In the genomic region with DNA sequence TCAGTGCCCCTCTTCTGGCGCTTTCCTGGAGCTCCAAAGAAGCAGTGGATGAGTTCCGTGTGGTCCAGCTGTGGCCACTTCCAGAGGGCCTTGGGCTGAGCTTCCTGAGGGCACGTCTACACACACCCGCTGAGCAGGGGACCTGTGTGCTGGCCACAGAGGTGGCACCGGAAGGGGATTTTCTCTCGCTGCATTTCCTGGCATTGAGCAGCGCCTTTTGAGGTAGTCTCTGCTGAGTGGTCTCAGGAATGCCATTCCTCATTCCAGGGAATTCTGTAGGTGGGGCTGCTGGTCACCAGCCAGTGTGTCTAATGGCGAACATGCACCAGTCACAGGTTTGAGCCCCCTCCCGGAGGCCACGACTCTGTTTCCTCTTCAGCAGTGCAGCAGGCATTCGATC, we compare ENCODE assay signal across 12 cellular contexts. TPM values are rescaled to one million over a fixed set of nuclear protein-coding genes. Genes with fewer than 3 reads are reported as not detected.
DNase-seq lines count a peak whose midpoint lies in the region; ATAC-seq and TF ChIP-seq lines count a peak whose summit lies in the region.
"Had no signal": no experiment of that assay in that cellular context is flagged by ENCODE, and none has a peak within 500 bp of the region (broad histone marks: within the 10 kb centered on the region; RNA-seq: fewer than 3 reads in every experiment).

No MANE protein-coding gene starts in this region.

- H3K27ac ChIP-seq in heart left ventricle, result peak overlapping the region in 10 of 12 donors; percentile 9 to 67 (median 33)

- no peak overlapping the region for H3K27ac Mint-ChIP-seq in stimulated activated effector memory CD8-positive, alpha-beta T cell treated with anti-CD3 and anti-CD28 coated beads, Interleukin-12 subunit alpha, Interleukin-12 subunit beta, amount 100 ng/mL, for 72 hours

- H3K27me3 ChIP-seq in heart left ventricle, result no peaks in the 10 kb centered on the region

- no peaks in the 10 kb centered on the region for H3K9me3 ChIP-seq in heart left ventricle

- intact Hi-C loops in heart left ventricle (cut with DNase I) (no loop called here), sciatic nerve (cut with DNase I) (no loop called here)

- ATAC-seq in heart left ventricle (peak in 1 of 4 donors; percentile 16), sciatic nerve (no peak), HG03521 (IDR thresholded peaks at IDR 0.05; ENCODE audit: unreplicated experiment) (no peak)
- no peak for ATAC-seq in stimulated activated effector memory CD8-positive, alpha-beta T cell treated with anti-CD3 and anti-CD28 coated beads, Interleukin-12 subunit alpha, Interleukin-12 subunit beta, amount 100 ng/mL, for 72 hours

- no peak overlapping the region for H3K4me3 Mint-ChIP-seq in stimulated activated effector memory CD8-positive, alpha-beta T cell treated with anti-CD3 and anti-CD28 coated beads, Interleukin-12 subunit alpha, Interleukin-12 subunit beta, amount 100 ng/mL, for 72 hours

- DNase-seq in Caki2 (ENCODE audit: low read depth), result peak; percentile 79
- DNase-seq in SW480 (ENCODE audit: low spot score), result peak; percentile 63
- DNase-seq in heart left ventricle, result no peak
- peak; percentile 54 for DNase-seq in sciatic nerve (ENCODE audit: low spot score)
- no peak for DNase-seq in NCI-H1417 treated with DMSO at 0.1 percent for 48 hours (lab: John Stamatoyannopoulos, UW)
- DNase-seq in activated CD4-positive, alpha-beta T cell treated with anti-CD3 and anti-CD28 coated beads for 4 hours, result no peak
- DNase-seq in stimulated activated effector memory CD8-positive, alpha-beta T cell treated with anti-CD3 and anti-CD28 coated beads, Interleukin-12 subunit alpha, Interleukin-12 subunit beta, amount 100 ng/mL, for 72 hours (ENCODE audit: low spot score in 2 of 2), result no peak
- DNase-seq: C1 segment of cervical spinal cord, NCI-H510A treated with DMSO at 0.1 percent for 48 hours, T-helper 1 cell had no signal

- H3K9me3 Mint-ChIP-seq in stimulated activated effector memory CD8-positive, alpha-beta T cell treated with anti-CD3 and anti-CD28 coated beads, Interleukin-12 subunit alpha, Interleukin-12 subunit beta, amount 100 ng/mL, for 72 hours, result no peaks in the 10 kb centered on the region

- no peak for TF ChIP-seq CTCF in heart left ventricle (IDR thresholded peaks at IDR 0.05)

- 50 to 78% (median 61%) methylated on average over 8 to 11 of the region's 11 CpGs for WGBS in heart left ventricle, 4 donors

- in situ Hi-C loops in Caki2 (cut with HindIII; ENCODE audit: low pct_unique_long_range_greater_than_20kb, low sequenced_read_pairs), result no loop called here

- H3K4me3 ChIP-seq in heart left ventricle, result no peak overlapping the region

- no peaks in the 10 kb centered on the region for H3K36me3 Mint-ChIP-seq in stimulated activated effector memory CD8-positive, alpha-beta T cell treated with anti-CD3 and anti-CD28 coated beads, Interleukin-12 subunit alpha, Interleukin-12 subunit beta, amount 100 ng/mL, for 72 hours

- peaks cover 0 to 41% (median 30%) of the 10 kb centered on the region in 12 donors for H3K4me1 ChIP-seq in heart left ventricle

- H3K4me1 Mint-ChIP-seq in stimulated activated effector memory CD8-positive, alpha-beta T cell treated with anti-CD3 and anti-CD28 coated beads, Interleukin-12 subunit alpha, Interleukin-12 subunit beta, amount 100 ng/mL, for 72 hours, result no peaks in the 10 kb centered on the region

- H3K36me3 ChIP-seq in heart left ventricle, result no peaks in the 10 kb centered on the region

- no peak for TF ChIP-seq POLR2A in heart left ventricle (IDR thresholded peaks at IDR 0.05)

RNA-seq across cellular contexts. Expression of a gene that starts 48.1 kb away (rescaled TPM):
- total RNA-seq in Caki2 (2014; rRNA removed; shearing (Covaris generic); ENCODE audit: low replicate concordance), result 85.0 and 114 TPM in 2 replicates
- total RNA-seq in heart left ventricle (100 to 1,000 TPM in 1 of 9 donors, 10 to 100 TPM in 8; 26.0 to 109 (median 50.0) TPM), sciatic nerve (158 TPM)
- 10 to 100 TPM; 19.0 to 36.4 TPM for polyA plus RNA-seq in heart left ventricle
- total RNA-seq: activated CD8-positive, alpha-beta memory T cell treated with anti-CD3 and anti-CD28 coated beads for 36 hours had no signal

Comparison
In these comparisons a context has a peak if more than half of its experiments do, and no peak if none do; other contexts are left out.
1. DNase-seq: peak in Caki2 (single experiment), SW480 (single experiment) and sciatic nerve (single experiment); none in heart left ventricle (0 of 5), NCI-H1417 treated with DMSO at 0.1 percent for 48 hours (single experiment), activated CD4-positive, alpha-beta T cell treated with anti-CD3 and anti-CD28 coated beads for 4 hours (0 of 2) and stimulated activated effector memory CD8-positive, alpha-beta T cell treated with anti-CD3 and anti-CD28 coated beads, Interleukin-12 subunit alpha, Interleukin-12 subunit beta, amount 100 ng/mL, for 72 hours (0 of 2).